ENCODE assay signal across 16 cellular contexts in genomic region chr11:36156486-36157150, GRCh38.
DNase-seq lines count a peak whose midpoint lies in the region; ATAC-seq and TF ChIP-seq lines count a peak whose summit lies in the region.
"Had no signal": no experiment of that assay in that cellular context is flagged by ENCODE, and none has a peak within 500 bp of the region (broad histone marks: within the 10 kb centered on the region; RNA-seq: fewer than 3 reads in every experiment).

No MANE protein-coding gene starts in this region.

- CTCF ChIA-PET in CD8-positive, alpha-beta T cell (lab: Charles Lee): no interaction called here

- POLR2A ChIA-PET in CD8-positive, alpha-beta T cell (lab: Charles Lee): no interaction called here

- H3K27ac ChIP-seq in breast epithelium: peak overlapping the region; percentile 54 to 56
- H3K27ac ChIP-seq in CD8-positive, alpha-beta T cell (ENCODE audit: low read depth, low read length): no peak overlapping the region
- H3K27ac ChIP-seq: ascending aorta, left lung, suprapubic skin had no signal

- H3K36me3 ChIP-seq in breast epithelium: no peaks in the 10 kb centered on the region
- H3K36me3 ChIP-seq in CD8-positive, alpha-beta T cell (ENCODE audit: insufficient read depth, low read length): no peaks in the 10 kb centered on the region
- H3K36me3 ChIP-seq: ascending aorta, left lung, Peyer's patch, suprapubic skin had no signal

- H3K9me3 Mint-ChIP-seq in CD8-positive, alpha-beta T cell: no peaks in the 10 kb centered on the region
- no peaks in the 10 kb centered on the region for H3K9me3 Mint-ChIP-seq in natural killer cell treated with Interleukin-12 subunit alpha and Interleukin-12 subunit beta and Interleukin-15 and Interleukin-18, amount 100 ng/mL, for 72 hours
- H3K9me3 Mint-ChIP-seq: activated T-helper 1 cell treated with anti-CD3 and anti-CD28 coated beads, Interleukin-12 subunit alpha, Interleukin-12 subunit beta, Interleukin-2, Interleukin-4 antibody, amounts not matched to agents 30 ng/mL and 10 ng/mL and 1 ng/mL, durations not matched to agents 14 hours and 24 hours and 36 hours; effector memory CD8-positive, alpha-beta T cell had no signal

- H3K27ac Mint-ChIP-seq in CD8-positive, alpha-beta T cell: no peak overlapping the region
- H3K27ac Mint-ChIP-seq in natural killer cell treated with Interleukin-12 subunit alpha and Interleukin-12 subunit beta and Interleukin-15 and Interleukin-18, amount 100 ng/mL, for 72 hours: no peak overlapping the region
- H3K27ac Mint-ChIP-seq: activated T-helper 1 cell treated with anti-CD3 and anti-CD28 coated beads, Interleukin-12 subunit alpha, Interleukin-12 subunit beta, Interleukin-2, Interleukin-4 antibody, amounts not matched to agents 30 ng/mL and 10 ng/mL and 1 ng/mL, durations not matched to agents 14 hours and 24 hours and 36 hours; effector memory CD8-positive, alpha-beta T cell had no signal

- H3K27me3 Mint-ChIP-seq in CD8-positive, alpha-beta T cell (ENCODE audit: low read depth): peaks cover 8% of the 10 kb centered on the region
- peaks cover 21 to 24% of the 10 kb centered on the region in 2 donors for H3K27me3 Mint-ChIP-seq in natural killer cell treated with Interleukin-12 subunit alpha and Interleukin-12 subunit beta and Interleukin-15 and Interleukin-18, amount 100 ng/mL, for 72 hours

- no peak overlapping the region for H3K4me3 Mint-ChIP-seq in CD8-positive, alpha-beta T cell
- H3K4me3 Mint-ChIP-seq in natural killer cell treated with Interleukin-12 subunit alpha and Interleukin-12 subunit beta and Interleukin-15 and Interleukin-18, amount 100 ng/mL, for 72 hours: no peak overlapping the region
- H3K4me3 Mint-ChIP-seq: activated T-helper 1 cell treated with anti-CD3 and anti-CD28 coated beads, Interleukin-12 subunit alpha, Interleukin-12 subunit beta, Interleukin-2, Interleukin-4 antibody, amounts not matched to agents 30 ng/mL and 10 ng/mL and 1 ng/mL, durations not matched to agents 14 hours and 24 hours and 36 hours; effector memory CD8-positive, alpha-beta T cell had no signal

- no peak for TF ChIP-seq CTCF in breast epithelium (IDR thresholded peaks at IDR 0.05)
- no peak for TF ChIP-seq CTCF in CD8-positive, alpha-beta T cell (IDR thresholded peaks at IDR 0.05)

- intact Hi-C loops in breast epithelium (cut with DNase I; ENCODE audit: low total_unique reads): loop anchor here (10.0 kb wide), 1 partner anchor 1082 kb away; no protein-coding TSS in a partner anchor
- intact Hi-C loops in CD8-positive, alpha-beta T cell (cut with DNase I, micrococcal nuclease): no loop called here

- H3K4me1 ChIP-seq in breast epithelium: no peaks in the 10 kb centered on the region
- H3K4me1 ChIP-seq in CD8-positive, alpha-beta T cell (ENCODE audit: insufficient read depth, low read length): no peaks in the 10 kb centered on the region
- H3K4me1 ChIP-seq: ascending aorta, Peyer's patch had no signal

- no peak for ATAC-seq in CD8-positive, alpha-beta T cell
- ATAC-seq in natural killer cell treated with Interleukin-12 subunit alpha and Interleukin-12 subunit beta and Interleukin-15 and Interleukin-18, amount 100 ng/mL, for 72 hours: no peak
- ATAC-seq: effector memory CD8-positive, alpha-beta T cell; left lung had no signal

- no peaks in the 10 kb centered on the region for H3K36me3 Mint-ChIP-seq in CD8-positive, alpha-beta T cell
- H3K36me3 Mint-ChIP-seq in natural killer cell treated with Interleukin-12 subunit alpha and Interleukin-12 subunit beta and Interleukin-15 and Interleukin-18, amount 100 ng/mL, for 72 hours: no peaks in the 10 kb centered on the region

- H3K9me3 ChIP-seq in breast epithelium: no peaks in the 10 kb centered on the region
- H3K9me3 ChIP-seq in CD8-positive, alpha-beta T cell (ENCODE audit: low read length): no peaks in the 10 kb centered on the region
- H3K9me3 ChIP-seq: ascending aorta, left lung, Peyer's patch, suprapubic skin had no signal

- DNase-seq in A172 (ENCODE audit: low spot score) (peak; percentile 52), LHCN-M2 (ENCODE audit: low read depth) (peak; percentile 61), breast epithelium (ENCODE audit: low spot score in 2 of 2) (no peak), iris pigment epithelial cell (ENCODE audit: low read depth) (peak; percentile 44), AG08395 (ENCODE audit: low spot score) (no peak), NCI-H1417 treated with DMSO at 0.1 percent for 48 hours (lab: John Stamatoyannopoulos, UW) (no peak)
- DNase-seq in CD8-positive, alpha-beta T cell: no peak
- no peak for DNase-seq in natural killer cell treated with Interleukin-12 subunit alpha and Interleukin-12 subunit beta and Interleukin-15 and Interleukin-18, amount 100 ng/mL, for 72 hours (ENCODE audit: low spot score)
- DNase-seq: DMS 273 treated with DMSO at 0.1 percent for 48 hours; effector memory CD8-positive, alpha-beta T cell; left lung; NCI-H1048; Peyer's patch had no signal

- no peaks in the 10 kb centered on the region for H3K4me1 Mint-ChIP-seq in CD8-positive, alpha-beta T cell (ENCODE audit: low read depth)
- H3K4me1 Mint-ChIP-seq in natural killer cell treated with Interleukin-12 subunit alpha and Interleukin-12 subunit beta and Interleukin-15 and Interleukin-18, amount 100 ng/mL, for 72 hours (ENCODE audit: low read depth in 2 of 2): no peaks in the 10 kb centered on the region

- H3K27me3 ChIP-seq in breast epithelium: no peaks in the 10 kb centered on the region
- H3K27me3 ChIP-seq in CD8-positive, alpha-beta T cell (ENCODE audit: insufficient read depth, low read length): no peaks in the 10 kb centered on the region
- H3K27me3 ChIP-seq: ascending aorta, left lung, Peyer's patch, suprapubic skin had no signal

- TF ChIP-seq POLR2A in breast epithelium (IDR thresholded peaks at IDR 0.05): no peak

- H3K4me3 ChIP-seq in breast epithelium: no peak overlapping the region
- H3K4me3 ChIP-seq in CD8-positive, alpha-beta T cell (ENCODE audit: low read depth, low read length): no peak overlapping the region
- H3K4me3 ChIP-seq: ascending aorta, left lung, Peyer's patch, suprapubic skin had no signal

Comparison
In these comparisons a context has a peak if more than half of its experiments do, and no peak if none do; other contexts are left out.
1. DNase-seq: peak in A172 (single experiment), LHCN-M2 (single experiment) and iris pigment epithelial cell (single experiment); none in breast epithelium (0 of 2), CD8-positive, alpha-beta T cell (0 of 7), AG08395 (single experiment), natural killer cell treated with Interleukin-12 subunit alpha and Interleukin-12 subunit beta and Interleukin-15 and Interleukin-18, amount 100 ng/mL, for 72 hours (single experiment) and NCI-H1417 treated with DMSO at 0.1 percent for 48 hours (single experiment).